9 cellular contexts compared by ENCODE assay signal in genomic region chr1:212721388-212722247, GRCh38. TPM values are rescaled to one million over a fixed set of nuclear protein-coding genes. Genes with fewer than 3 reads are reported as not detected.
A peak's percentile ranks its signal among the peaks of the same experiment; 100 is the strongest.
DNase-seq lines count a peak whose midpoint lies in the region; FAIRE-seq and TF ChIP-seq lines count a peak whose summit lies in the region.
"Had no signal": no experiment of that assay in that cellular context is flagged by ENCODE, and none has a peak within 500 bp of the region (broad histone marks: within the 10 kb centered on the region; RNA-seq: fewer than 3 reads in every experiment).

No MANE protein-coding gene starts in this region.

- peak; percentile 77 for FAIRE-seq in endothelial cell of umbilical vein (lab: Jason Lieb, UNC)

- peaks cover 2% of the 10 kb centered on the region for H3K27me3 Mint-ChIP-seq in neural progenitor cell (ENCODE audit: insufficient read depth, low read depth)

- no peaks in the 10 kb centered on the region for H3K27me3 ChIP-seq in PC-9 (ENCODE audit: insufficient read depth, low read depth)
- peaks cover 0 to 2% of the 10 kb centered on the region in 2 experiments for H3K27me3 ChIP-seq in endothelial cell of umbilical vein (ENCODE audit: control insufficient read depth in 2 of 2, insufficient read depth in 2 of 2, low read length in 2 of 2)
- H3K27me3 ChIP-seq in neural progenitor cell = peaks cover 4% of the 10 kb centered on the region
- H3K27me3 ChIP-seq in ascending aorta = no peaks in the 10 kb centered on the region

- H3K79me2 ChIP-seq in PC-9 (ENCODE audit: low read depth) = no peaks in the 10 kb centered on the region
- no peaks in the 10 kb centered on the region for H3K79me2 ChIP-seq in endothelial cell of umbilical vein (ENCODE audit: control insufficient read depth, insufficient read depth, low read length)
- no peaks in the 10 kb centered on the region for H3K79me2 ChIP-seq in neural progenitor cell (ENCODE audit: low read depth)

- intact Hi-C loops in PC-9 (cut with micrococcal nuclease; ENCODE audit: unreplicated experiment) (no loop called here), endothelial cell of umbilical vein (cut with micrococcal nuclease) (no loop called here), ascending aorta (cut with DNase I) (no loop called here)

- H4K20me1 ChIP-seq in PC-9 (ENCODE audit: insufficient read depth) (no peaks in the 10 kb centered on the region), endothelial cell of umbilical vein (replicated peaks; ENCODE audit: control insufficient read depth, extremely low read depth, insufficient read depth, low read length) (no peaks in the 10 kb centered on the region), neural progenitor cell (ENCODE audit: low read depth) (no peaks in the 10 kb centered on the region)

- H3K36me3 ChIP-seq in PC-9 (ENCODE audit: low read depth) = no peaks in the 10 kb centered on the region
- H3K36me3 ChIP-seq in endothelial cell of umbilical vein (ENCODE audit: control insufficient read depth in 2 of 2, extremely low read depth in 1 of 2, insufficient read depth in 2 of 2, low read length in 2 of 2) = no peaks in the 10 kb centered on the region
- H3K36me3 ChIP-seq in neural progenitor cell = no peaks in the 10 kb centered on the region
- H3K36me3 ChIP-seq in ascending aorta = no peaks in the 10 kb centered on the region

- H3K9me1 ChIP-seq in endothelial cell of umbilical vein (replicated peaks; ENCODE audit: control insufficient read depth, extremely low read depth, insufficient read depth, low read length) = no peaks in the 10 kb centered on the region

- H3K4me1 ChIP-seq in PC-9 (replicated peaks; ENCODE audit: insufficient read depth) (peaks cover 15% of the 10 kb centered on the region), endothelial cell of umbilical vein (ENCODE audit: control insufficient read depth, extremely low read depth, insufficient read depth, low read length) (peaks cover 16% of the 10 kb centered on the region), neural progenitor cell (no peaks in the 10 kb centered on the region), ascending aorta (no peaks in the 10 kb centered on the region)

- H3K27ac ChIP-seq in PC-9 = 0 out of 2 replicates have a peak overlapping the region, but pooled peaks have one; percentile 4
- no peak overlapping the region for H3K27ac ChIP-seq in endothelial cell of umbilical vein (ENCODE audit: insufficient read depth, low read depth, low read length)
- H3K27ac ChIP-seq in neural progenitor cell = no peak overlapping the region
- no peak overlapping the region for H3K27ac ChIP-seq in ascending aorta

- H3K9me2 ChIP-seq in PC-9 (ENCODE audit: insufficient read depth) = no peaks in the 10 kb centered on the region

- no peak overlapping the region for H3K4me3 Mint-ChIP-seq in neural progenitor cell

- peak overlapping the region; percentile 1; the same call in 1 of the 2 replicates for H3K4me3 ChIP-seq in PC-9
- no peak overlapping the region for H3K4me3 ChIP-seq in endothelial cell of umbilical vein (replicated peaks in 1 of 3; ENCODE audit: insufficient read depth in 1 of 3, low read depth in 1 of 3, low read length in 3 of 3)
- no peak overlapping the region for H3K4me3 ChIP-seq in neural progenitor cell
- no peak overlapping the region for H3K4me3 ChIP-seq in ascending aorta

- H3F3A ChIP-seq in PC-9 (ENCODE audit: insufficient read depth, low read depth) (peaks cover 18% of the 10 kb centered on the region), neural progenitor cell (ENCODE audit: low read depth) (no peaks in the 10 kb centered on the region)

- DNase-seq in activated naive CD4-positive, alpha-beta T cell treated with Interleukin-2 at 50 U/mL for 16 hours = peak; percentile 49
- no peak for DNase-seq in activated naive CD4-positive, alpha-beta T cell treated with anti-CD3 and anti-CD28 coated beads, Interleukin-2, amount 50 U/mL, for 16 hours
- DNase-seq in PC-9 (peak; percentile 61 to 89), endothelial cell of umbilical vein (ENCODE audit: low read depth, low spot score) (peak; percentile 25), stromal cell of bone marrow (ENCODE audit: low read depth) (peak; percentile 85), neural progenitor cell (ENCODE audit: low spot score) (no peak), cerebellum (ENCODE audit: low spot score) (no peak), ascending aorta (ENCODE audit: low spot score in 2 of 2) (no peak)
- DNase-seq: DMS 273 treated with DMSO at 0.1 percent for 48 hours had no signal

- CTCF ChIA-PET in PC-9 (lab: Charles Lee) = no interaction called here
- CTCF ChIA-PET in endothelial cell of umbilical vein (lab: Charles Lee) = interaction anchor here (0.8 to 4.0 kb wide), 5 partner anchors 28 to 265 kb away, joined by 3 to 23 read pairs (median 3); no protein-coding TSS in a partner anchor

- peak overlapping the region; percentile 30; the same call in 1 of the 2 replicates for H2AFZ ChIP-seq in PC-9
- H2AFZ ChIP-seq in endothelial cell of umbilical vein (ENCODE audit: low read depth, low read length) = no peak overlapping the region
- no peak overlapping the region for H2AFZ ChIP-seq in neural progenitor cell (replicated peaks)

- peaks cover 21% of the 10 kb centered on the region for H3K36me3 Mint-ChIP-seq in neural progenitor cell

- no peak overlapping the region for H3K27ac Mint-ChIP-seq in neural progenitor cell

- H3K9me3 ChIP-seq in PC-9 (ENCODE audit: insufficient read depth, low read depth) (no peaks in the 10 kb centered on the region), endothelial cell of umbilical vein (replicated peaks; ENCODE audit: control insufficient read depth, insufficient read depth, low read length) (no peaks in the 10 kb centered on the region), neural progenitor cell (ENCODE audit: low read depth) (no peaks in the 10 kb centered on the region), ascending aorta (no peaks in the 10 kb centered on the region)

- BruUV-seq in PC-9 (replicated peaks; lab: Mats Ljungman, UMichigan) (no TSS peak), endothelial cell of umbilical vein (replicated peaks; lab: Mats Ljungman, UMichigan) (no TSS peak)

- dilution Hi-C loops in endothelial cell of umbilical vein (cut with MboI; ENCODE audit: extremely low pct_ligation_motif_present, low sequenced_read_pairs) = no loop called here

- TF ChIP-seq CTCF in PC-9 (conservative IDR thresholded peaks at IDR 0.05) (no peak), endothelial cell of umbilical vein (IDR thresholded peaks at IDR 0.05; ENCODE audit: extremely low read depth in 1 of 2, insufficient read depth in 1 of 2, low read depth in 1 of 2, low read length in 2 of 2) (no peak), neural progenitor cell (IDR thresholded peaks at IDR 0.05) (no peak), ascending aorta (IDR thresholded peaks at IDR 0.05) (no peak)

- no peak for TF ChIP-seq POLR2A in endothelial cell of umbilical vein (IDR thresholded peaks at IDR 0.05; ENCODE audit: low read depth, low read length)

- H3K4me2 ChIP-seq in PC-9 (peak overlapping the region; percentile 56), endothelial cell of umbilical vein (ENCODE audit: insufficient read depth, low read length) (peak overlapping the region; percentile 43), neural progenitor cell (no peak overlapping the region)

- peaks cover 3% of the 10 kb centered on the region for H3K4me1 Mint-ChIP-seq in neural progenitor cell

- H3K9me3 Mint-ChIP-seq in neural progenitor cell = peaks cover 22% of the 10 kb centered on the region

- POLR2A ChIA-PET in PC-9 (lab: Charles Lee; ENCODE audit: unreplicated experiment) = interaction anchor here (0.6 kb wide), 2 partner anchors 20 to 197 kb away, joined by 3 to 18 read pairs; no protein-coding TSS in a partner anchor
- POLR2A ChIA-PET in endothelial cell of umbilical vein (lab: Charles Lee) = interaction anchor here (1.0 kb wide), 1 partner anchor 114 kb away, joined by 3 read pairs; the partner anchor contains the start of gene ATF3

- H3K9ac ChIP-seq in endothelial cell of umbilical vein (replicated peaks; ENCODE audit: extremely low read depth, insufficient read depth, low read length) = no peak overlapping the region
- H3K9ac ChIP-seq in neural progenitor cell = no peak overlapping the region

TF ChIP-seq in endothelial cell of umbilical vein, 7 proteins besides CTCF, POLR2A, EP300 and RAD21:
- TF ChIP-seq FOS (IDR thresholded peaks at IDR 0.05; ENCODE audit: borderline replicate concordance, insufficient read depth, low read length) (peak; percentile 56), JUN (IDR thresholded peaks at IDR 0.05; ENCODE audit: borderline replicate concordance, insufficient read depth, insufficient read length, low read depth) (peak; percentile 5), GATA2 (IDR thresholded peaks at IDR 0.05; ENCODE audit: insufficient read depth, insufficient read length, low read depth, low read length) (no peak)

RNA-seq across cellular contexts. Expression of gene BATF3, which starts 22.0 kb away (rescaled TPM):
- total RNA-seq in PC-9 (2021) = 0.50 and 1.3 TPM in 2 replicates
- total RNA-seq in endothelial cell of umbilical vein = 0.25 and 1.9 TPM in 2 replicates
- 0.69 and 1.3 TPM in 2 replicates for polyA plus RNA-seq in endothelial cell of umbilical vein
- 0.39 and 0.62 TPM in 2 replicates for polyA plus RNA-seq in endothelial cell of umbilical vein (2011; cell fraction: cytosol; rRNA removed)
- 0.68 and 0.84 TPM in 2 replicates for polyA plus RNA-seq in endothelial cell of umbilical vein (2011; cell fraction: nucleus; rRNA removed)
- 0.68 TPM in 1 of 2 replicates, not detected in the other for polyA plus RNA-seq in endothelial cell of umbilical vein (2012)
- polyA minus RNA-seq in endothelial cell of umbilical vein = not detected in 2 replicates
- not detected for polyA minus RNA-seq in endothelial cell of umbilical vein (2011; cell fraction: cytosol; rRNA and poly(A)+ RNA removed)
- polyA minus RNA-seq in endothelial cell of umbilical vein (2011; cell fraction: nucleus; rRNA and poly(A)+ RNA removed) = 0.29 and 0.96 TPM in 2 replicates
- 0.53 TPM in 1 of 2 replicates, not detected in the other for total RNA-seq in neural progenitor cell (ENCODE audit: low replicate concordance)
- total RNA-seq in cerebellum = 0.91 TPM
- total RNA-seq in ascending aorta = 18.4 TPM

Comparison
In these comparisons a context has a peak if more than half of its experiments do, and no peak if none do; other contexts are left out.
1. DNase-seq: peak in activated naive CD4-positive, alpha-beta T cell treated with Interleukin-2 at 50 U/mL for 16 hours (single experiment), PC-9 (2 of 2), endothelial cell of umbilical vein (single experiment) and stromal cell of bone marrow (single experiment); none in activated naive CD4-positive, alpha-beta T cell treated with anti-CD3 and anti-CD28 coated beads, Interleukin-2, amount 50 U/mL, for 16 hours (single experiment), neural progenitor cell (single experiment), cerebellum (single experiment) and ascending aorta (0 of 2).